8 cellular contexts compared by ENCODE assay signal in genomic region chr13:95403349-95404140, GRCh38.
DNase-seq lines count a peak whose midpoint lies in the region; ATAC-seq and TF ChIP-seq lines count a peak whose summit lies in the region.

No MANE protein-coding gene starts in this region.

- H3K4me2 ChIP-seq in mammary epithelial cell (ENCODE audit: insufficient read depth, low read depth, low read length) (peak overlapping the region; percentile 64), mesenchymal stem cell (ENCODE audit: low read length, poor library complexity, severe bottlenecking) (peak overlapping the region; percentile 95)

- no peaks in the 10 kb centered on the region for H3K79me1 ChIP-seq in mesenchymal stem cell (replicated peaks; ENCODE audit: low read length, poor library complexity, severe bottlenecking)

- H2AK5ac ChIP-seq in mesenchymal stem cell (ENCODE audit: low read length, severe bottlenecking), result no peak overlapping the region

- TF ChIP-seq CTCF in mammary epithelial cell (conservative IDR thresholded peaks at IDR 0.05 in 1 of 2, IDR thresholded peaks at IDR 0.05 in 1 of 2; ENCODE audit: extremely low read depth in 1 of 2, insufficient read depth in 1 of 2, low read depth in 1 of 2, low read length in 2 of 2), result no peak

- H3K14ac ChIP-seq in mesenchymal stem cell (ENCODE audit: low read length in 2 of 2), result peak overlapping the region in 1 of 2 experiments; percentile 15

- peak overlapping the region in 1 of 2 experiments; percentile 23 for H3K23ac ChIP-seq in mesenchymal stem cell (ENCODE audit: low read length in 2 of 2)

- H2BK12ac ChIP-seq in mesenchymal stem cell (ENCODE audit: low read length in 2 of 2), result peak overlapping the region; percentile 21 to 83

- CTCF ChIA-PET in mammary epithelial cell (lab: Charles Lee; ENCODE audit: low non-redundant PET), result interaction anchor here (0.6 to 1.1 kb wide), 5 partner anchors 23 to 809 kb away, joined by 4 to 20 read pairs (median 5); no protein-coding TSS in a partner anchor

- peak overlapping the region; percentile 57 for H2BK120ac ChIP-seq in mesenchymal stem cell (ENCODE audit: low read depth, low read length)

- no peak overlapping the region for H2BK5ac ChIP-seq in mesenchymal stem cell (ENCODE audit: low read depth, low read length, poor library complexity, severe bottlenecking)

- no peaks in the 10 kb centered on the region for H3K9me3 ChIP-seq in HUES64 (ENCODE audit: insufficient read depth, low read depth, low read length)
- H3K9me3 ChIP-seq in mammary epithelial cell (replicated peaks; ENCODE audit: insufficient read depth, low read length), result no peaks in the 10 kb centered on the region
- H3K9me3 ChIP-seq in mesenchymal stem cell (ENCODE audit: control insufficient read depth, low read length), result no peaks in the 10 kb centered on the region

- intact Hi-C loops in mammary epithelial cell (cut with micrococcal nuclease), result loop anchor here (1.0 to 10.0 kb wide), 9 partner anchors 23 to 969 kb away; no protein-coding TSS in a partner anchor

- peak overlapping the region; percentile 13 to 67 for H3K18ac ChIP-seq in mesenchymal stem cell (ENCODE audit: low read depth in 1 of 2, low read length in 2 of 2)

- peak overlapping the region; percentile 65 for H4K91ac ChIP-seq in mesenchymal stem cell (ENCODE audit: low read length)

- H3K79me2 ChIP-seq in mammary epithelial cell (ENCODE audit: insufficient read depth, low read length), result no peaks in the 10 kb centered on the region

- peak overlapping the region; percentile 91 for H4K8ac ChIP-seq in mesenchymal stem cell (ENCODE audit: low read length)

- in situ Hi-C loops in mammary epithelial cell (cut with MboI; ENCODE audit: low sequenced_read_pairs in 2 of 2), result loop anchor here in 1 of 2 donors (5.0 kb wide), 1 partner anchor 211 kb away; no protein-coding TSS in a partner anchor

- no peaks in the 10 kb centered on the region for H3K36me3 ChIP-seq in HUES64 (ENCODE audit: insufficient read depth, low read length)
- no peaks in the 10 kb centered on the region for H3K36me3 ChIP-seq in mammary epithelial cell (ENCODE audit: insufficient read depth, low read length)
- H3K36me3 ChIP-seq in mesenchymal stem cell (ENCODE audit: control insufficient read depth in 1 of 2, insufficient read depth in 2 of 2, low read depth in 1 of 2, low read length in 2 of 2), result no peaks in the 10 kb centered on the region

- H4K20me1 ChIP-seq in mammary epithelial cell (ENCODE audit: insufficient read depth, low read length), result no peaks in the 10 kb centered on the region

- H2AFZ ChIP-seq in mammary epithelial cell (ENCODE audit: low read depth, low read length) (peak overlapping the region; percentile 54), mesenchymal stem cell (ENCODE audit: low read depth, low read length) (peak overlapping the region; percentile 55)

- peak; percentile 4 for DNase-seq in activated naive CD4-positive, alpha-beta T cell treated with Interleukin-2 at 50 U/mL for 16 hours
- DNase-seq in activated naive CD4-positive, alpha-beta T cell treated with anti-CD3 and anti-CD28 coated beads, Interleukin-2, amount 50 U/mL, for 16 hours, result no peak
- no peak for DNase-seq in mammary epithelial cell
- peak; percentile 30 for DNase-seq in mesenchymal stem cell

- H3K27ac ChIP-seq in HUES64 (ENCODE audit: low read depth, low read length) (no peak overlapping the region), mammary epithelial cell (ENCODE audit: insufficient read depth, low read depth, low read length) (no peak overlapping the region), mesenchymal stem cell (ENCODE audit: low read length, poor library complexity, severe bottlenecking) (no peak overlapping the region)

- no peaks in the 10 kb centered on the region for H3K4me1 ChIP-seq in HUES64 (ENCODE audit: insufficient read depth, low read length)
- peaks cover 4% of the 10 kb centered on the region for H3K4me1 ChIP-seq in mammary epithelial cell (ENCODE audit: insufficient read depth, low read length)
- H3K4me1 ChIP-seq in mesenchymal stem cell (ENCODE audit: control insufficient read depth, insufficient read depth, low read depth, low read length), result peaks cover 6% of the 10 kb centered on the region

- H3K27me3 ChIP-seq in HUES64 (ENCODE audit: insufficient read depth, low read length) (no peaks in the 10 kb centered on the region), mammary epithelial cell (ENCODE audit: insufficient read depth, low read length) (no peaks in the 10 kb centered on the region), mesenchymal stem cell (ENCODE audit: control insufficient read depth in 1 of 2, insufficient read depth in 1 of 2, low read length in 2 of 2) (peaks cover 0 to 3% of the 10 kb centered on the region in 2 experiments)

- WGBS in HUES64, result 13% methylated on average over 16 of the region's 17 CpGs
- WGBS in mammary epithelial cell (ENCODE audit: low coverage, missing lambda C conversion rate), result 60% methylated on average over 9 of the region's 17 CpGs
- 13% methylated on average over 16 of the region's 17 CpGs for WGBS in mesenchymal stem cell

- peak overlapping the region; percentile 2 for H2BK15ac ChIP-seq in mesenchymal stem cell (ENCODE audit: low read depth, poor library complexity, severe bottlenecking)

- ATAC-seq in HG03280 (IDR thresholded peaks at IDR 0.05; ENCODE audit: unreplicated experiment) (no peak), GM21737 (IDR thresholded peaks at IDR 0.05; ENCODE audit: unreplicated experiment) (no peak), GM18870 (IDR thresholded peaks at IDR 0.05; ENCODE audit: unreplicated experiment) (no peak)

- H3K9ac ChIP-seq in HUES64 (ENCODE audit: low read depth, low read length), result peak overlapping the region; percentile 27
- H3K9ac ChIP-seq in mammary epithelial cell (ENCODE audit: insufficient read depth, low read length), result no peak overlapping the region
- peak overlapping the region; percentile 73 for H3K9ac ChIP-seq in mesenchymal stem cell (ENCODE audit: low read length)

- H3K4me3 ChIP-seq in HUES64 (ENCODE audit: low read length), result peak overlapping the region; percentile 68
- H3K4me3 ChIP-seq in mammary epithelial cell (replicated peaks in 1 of 3; ENCODE audit: insufficient read depth in 1 of 3, low read depth in 2 of 3, low read length in 3 of 3), result peak overlapping the region in 2 of 3 experiments; percentile 12 to 41
- H3K4me3 ChIP-seq in mesenchymal stem cell (ENCODE audit: insufficient read depth in 1 of 2, low read depth in 1 of 2, low read length in 2 of 2), result peak overlapping the region; percentile 52 to 78

- dilution Hi-C loops in mammary epithelial cell (cut with HindIII; ENCODE audit: low sequenced_read_pairs), result no loop called here

- H3K4ac ChIP-seq in mesenchymal stem cell (ENCODE audit: low read depth in 1 of 2, low read length in 2 of 2), result peak overlapping the region; percentile 4 to 59

- no TSS peak for BruUV-seq in mammary epithelial cell (replicated peaks; lab: Mats Ljungman, UMichigan)

Comparison
In these comparisons a context has a peak if more than half of its experiments do, and no peak if none do; other contexts are left out.
1. DNase-seq: peak in activated naive CD4-positive, alpha-beta T cell treated with Interleukin-2 at 50 U/mL for 16 hours (single experiment) and mesenchymal stem cell (single experiment); none in activated naive CD4-positive, alpha-beta T cell treated with anti-CD3 and anti-CD28 coated beads, Interleukin-2, amount 50 U/mL, for 16 hours (single experiment) and mammary epithelial cell (single experiment).
2. Peak in every context shown above with its lines, with median percentiles within 50 percentile points of each other: H3K4me3 ChIP-seq.